In the genomic region with DNA sequence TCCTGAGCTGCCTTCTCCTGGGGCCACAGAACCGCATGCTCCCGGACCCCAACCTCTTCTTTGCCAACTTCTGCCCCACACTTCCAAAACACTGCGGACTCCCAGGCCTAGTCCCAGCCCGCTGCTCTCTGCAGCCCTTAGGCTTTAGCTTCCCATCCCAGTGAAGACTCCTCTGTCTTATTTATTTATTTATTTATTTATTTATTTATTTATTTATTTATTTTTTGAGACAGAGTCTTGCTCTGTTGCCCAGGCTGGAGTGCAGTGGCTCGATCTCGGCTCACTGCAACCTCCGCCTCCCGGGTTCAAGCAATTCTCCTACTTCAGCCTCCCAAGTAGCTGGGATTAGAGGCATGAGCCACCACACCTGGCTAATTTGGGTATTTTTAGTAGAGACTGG, we compare ENCODE assay signal across 7 cellular contexts. TPM values are rescaled to one million over a fixed set of nuclear protein-coding genes. Genes with fewer than 3 reads are reported as not detected.
"Had no signal": no experiment of that assay in that cellular context is flagged by ENCODE, and none has a peak within 500 bp of the region (broad histone marks: within the 10 kb centered on the region; RNA-seq: fewer than 3 reads in every experiment).

No MANE protein-coding gene starts in this region.

RNA-seq across cellular contexts. Expression of a gene that starts 21.6 kb away (rescaled TPM):
- total RNA-seq: dermis microvascular lymphatic vessel endothelial cell, epithelial cell of proximal tubule, esophagus muscularis mucosa, fibroblast of villous mesenchyme, frontal cortex, gastroesophageal sphincter, glomerular endothelial cell had no signal
